ENCODE assay signal across 9 cellular contexts in the genomic region with DNA sequence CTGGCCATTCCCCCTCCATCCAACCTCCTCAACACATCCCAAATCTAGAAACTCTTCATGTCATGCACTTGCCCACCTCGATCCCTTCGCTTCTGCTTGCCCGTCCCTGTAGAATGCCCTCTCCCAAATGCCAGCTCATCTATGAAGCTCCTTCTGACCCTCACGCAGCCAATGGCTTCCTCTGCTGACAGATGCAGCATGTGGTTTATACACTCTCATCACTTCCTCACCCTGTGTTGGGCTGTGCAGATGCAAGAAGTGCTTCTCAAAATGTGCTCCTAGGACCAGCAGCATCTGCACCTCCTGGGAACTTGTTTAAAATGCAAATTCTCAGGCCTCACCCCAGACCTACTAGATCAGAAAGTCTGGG. TPM values are rescaled to one million over a fixed set of nuclear protein-coding genes. Genes with fewer than 3 reads are reported as not detected.
DNase-seq lines count a peak whose midpoint lies in the region; ATAC-seq, FAIRE-seq and TF ChIP-seq lines count a peak whose summit lies in the region.
"Had no signal": no experiment of that assay in that cellular context is flagged by ENCODE, and none has a peak within 500 bp of the region (broad histone marks: within the 10 kb centered on the region; RNA-seq: fewer than 3 reads in every experiment).

No MANE protein-coding gene starts in this region.

- no peaks in the 10 kb centered on the region for H3K9me2 ChIP-seq in OCI-LY1 (ENCODE audit: low read depth, low read length)

- H3K4me3 Mint-ChIP-seq in immature natural killer cell, result peak overlapping the region; percentile 34 to 81 (median 69)

- no peaks in the 10 kb centered on the region for H3K79me2 ChIP-seq in OCI-LY1 (ENCODE audit: insufficient read depth, low read length)

- TF ChIP-seq EP300 in gastroesophageal sphincter (IDR thresholded peaks at IDR 0.05), result no peak

- H3K4me1 Mint-ChIP-seq in immature natural killer cell, result peaks cover 23 to 26% of the 10 kb centered on the region in 2 donors

- peak overlapping the region; percentile 8 for H3K4me3 ChIP-seq in OCI-LY1 (ENCODE audit: low read depth, low read length, poor library complexity, severe bottlenecking)
- no peak overlapping the region for H3K4me3 ChIP-seq in gastroesophageal sphincter
- H3K4me3 ChIP-seq in colonic mucosa, result no peak overlapping the region

- H3K4me1 ChIP-seq in OCI-LY1 (ENCODE audit: insufficient read depth, low read length, severe bottlenecking) (peaks cover 22% of the 10 kb centered on the region), gastroesophageal sphincter (peaks cover 0 to 32% (median 19%) of the 10 kb centered on the region in 3 donors), colonic mucosa (no peaks in the 10 kb centered on the region)

- no peaks in the 10 kb centered on the region for H3K9me3 Mint-ChIP-seq in immature natural killer cell

- H3K9ac ChIP-seq in OCI-LY1 (ENCODE audit: low read length), result no peak overlapping the region; the same call in 1 of the 2 replicates
- no peak overlapping the region for H3K9ac ChIP-seq in colonic mucosa (ENCODE audit: low read depth in 2 of 2, low read length in 2 of 2)

- no peaks in the 10 kb centered on the region for H3K36me3 Mint-ChIP-seq in immature natural killer cell

- TF ChIP-seq CTCF in OCI-LY1 (IDR thresholded peaks at IDR 0.05; ENCODE audit: low read length) (no peak), gastroesophageal sphincter (IDR thresholded peaks at IDR 0.05) (no peak), D721Med (IDR thresholded peaks at IDR 0.05; ENCODE audit: insufficient read depth, missing control alignments) (no peak), colonic mucosa (IDR thresholded peaks at IDR 0.05) (no peak)

- TF ChIP-seq POLR2A in GM12891 (IDR thresholded peaks at IDR 0.05; ENCODE audit: low read depth, low read length) (no peak), gastroesophageal sphincter (IDR thresholded peaks at IDR 0.05) (no peak)

- peak overlapping the region; percentile 48 for H3K4me2 ChIP-seq in OCI-LY1 (ENCODE audit: low read length)

- H3K27me3 ChIP-seq in OCI-LY1 (ENCODE audit: insufficient read depth, low read length) (peaks cover 5% of the 10 kb centered on the region; the same call in 1 of the 2 replicates), gastroesophageal sphincter (no peaks in the 10 kb centered on the region), colonic mucosa (no peaks in the 10 kb centered on the region)

- ATAC-seq in GM21723 (IDR thresholded peaks at IDR 0.05; ENCODE audit: unreplicated experiment) (peak; percentile 52), gastroesophageal sphincter (no peak)

- FAIRE-seq in GM12891 (lab: Jason Lieb, UNC) (peak; percentile 83), D721Med (lab: Jason Lieb, UNC) (no peak)
- FAIRE-seq: keratinocyte had no signal

- intact Hi-C loops in colonic mucosa (cut with DNase I), result no loop called here

- DNase-seq in GM12891 (ENCODE audit: insufficient read length, low spot score) (no peak), immature natural killer cell (peak in 2 of 3 donors; percentile 20 to 34), NCI-H2107 (lab: John Stamatoyannopoulos, UW) (no peak), D721Med (ENCODE audit: insufficient read length, low spot score) (no peak), colonic mucosa (no peak)

- peak overlapping the region; percentile 1 to 74 (median 41) for H3K27ac Mint-ChIP-seq in immature natural killer cell

- H3K9me3 ChIP-seq in OCI-LY1 (ENCODE audit: low read length), result no peaks in the 10 kb centered on the region
- no peaks in the 10 kb centered on the region for H3K9me3 ChIP-seq in gastroesophageal sphincter
- no peaks in the 10 kb centered on the region for H3K9me3 ChIP-seq in colonic mucosa

- no peaks in the 10 kb centered on the region for H4K20me1 ChIP-seq in OCI-LY1 (ENCODE audit: insufficient read depth, low read length)

- H3K27ac ChIP-seq in OCI-LY1 (ENCODE audit: low read depth, low read length, poor library complexity, severe bottlenecking) (peak overlapping the region; percentile 37), gastroesophageal sphincter (no peak overlapping the region), colonic mucosa (no peak overlapping the region)

- H3K36me3 ChIP-seq in OCI-LY1 (ENCODE audit: insufficient read depth, low read length) (no peaks in the 10 kb centered on the region), gastroesophageal sphincter (no peaks in the 10 kb centered on the region), colonic mucosa (no peaks in the 10 kb centered on the region)

- no peak overlapping the region for H2AFZ ChIP-seq in OCI-LY1 (ENCODE audit: low read length)

- H3K27me3 Mint-ChIP-seq in immature natural killer cell (ENCODE audit: low read depth in 3 of 3), result peaks cover 4 to 14% (median 9%) of the 10 kb centered on the region in 3 donors

- H3F3A ChIP-seq in OCI-LY1 (ENCODE audit: insufficient read depth, low read length), result no peaks in the 10 kb centered on the region

- WGBS in gastroesophageal sphincter (ENCODE audit: low coverage in 1 of 2), 2 donors, result 68 to 78% methylated on average over 4 of the region's 4 CpGs

TF ChIP-seq in GM12891, 5 proteins besides CTCF, POLR2A, EP300 and RAD21:
- TF ChIP-seq TAF1 (IDR thresholded peaks at IDR 0.05; ENCODE audit: low read depth, low read length) (no peak), POU2F2 (IDR thresholded peaks at IDR 0.05; ENCODE audit: low read depth, low read length) (no peak), PAX5 (IDR thresholded peaks at IDR 0.05; ENCODE audit: insufficient read depth, low read length, severe bottlenecking) (no peak), POLR2AphosphoS5 (IDR thresholded peaks at IDR 0.05; ENCODE audit: low read depth, low read length) (no peak), SPI1 (IDR thresholded peaks at IDR 0.05; ENCODE audit: low read depth, low read length) (peak; percentile 64)

RNA-seq across cellular contexts. Expression of a gene that starts 51.7 kb away (rescaled TPM):
- 0.09 TPM for polyA plus RNA-seq in GM12891 (2012; ENCODE audit: low read depth, missing spikeins)
- not detected for polyA plus RNA-seq in immature natural killer cell
- total RNA-seq in gastroesophageal sphincter (under 1 TPM in 3 of 4 donors, not detected in 1; 0.31 to 0.69 (median 0.32) TPM), colonic mucosa (1 to 10 TPM in 1 of 2 donors, under 1 TPM in 1; 0.40 to 1.3 TPM)

Comparison
In these comparisons a context has a peak if more than half of its experiments do, and no peak if none do; other contexts are left out.
1. DNase-seq: peak in immature natural killer cell (2 of 3); none in GM12891 (single experiment), NCI-H2107 (single experiment), D721Med (single experiment) and colonic mucosa (single experiment).